Comparison of ENCODE assay signal across 8 cellular contexts in genomic region chr16:2883027-2883846, GRCh38. TPM values are rescaled to one million over a fixed set of nuclear protein-coding genes. Genes with fewer than 3 reads are reported as not detected.
DNase-seq lines count a peak whose midpoint lies in the region; ATAC-seq and TF ChIP-seq lines count a peak whose summit lies in the region.

Gene FLYWCH2 (plus strand): TSS chr16:2883215. CDS start chr16:2896450, 13,235 bp downstream.

- peaks cover 0 to 4% (median 2%) of the 10 kb centered on the region in 4 donors for H3K4me1 ChIP-seq in liver (ENCODE audit: control insufficient read depth in 4 of 4, insufficient read depth in 4 of 4, low read length in 3 of 4)

- no peaks in the 10 kb centered on the region for H3K27me3 ChIP-seq in liver (ENCODE audit: control insufficient read depth in 4 of 4, insufficient read depth in 4 of 4, low read length in 3 of 4)

- peak within 1 kb of the TSS; percentile 83 to 92 for H3K4me3 Mint-ChIP-seq in CD14-positive monocyte

- peak within 1 kb of the TSS; percentile 93 to 98 (median 97) for H3K27ac Mint-ChIP-seq in CD14-positive monocyte

- 2% methylated on average over 82 of the region's 82 CpGs for WGBS in liver

- peaks cover 3 to 17% (median 11%) of the 10 kb centered on the region in 7 donors for H3K9me3 Mint-ChIP-seq in CD14-positive monocyte

- peak in 1 of 2 donors; percentile 8 for TF ChIP-seq RAD21 in liver (IDR thresholded peaks at IDR 0.05)

- peak within 1 kb of the TSS in 1 of 2 donors; percentile 74 for H3K9ac ChIP-seq in liver (ENCODE audit: low read depth in 1 of 2, low read length in 2 of 2)

- intact Hi-C loops in CD14-positive monocyte (cut with micrococcal nuclease) = no loop called here

- H3K36me3 ChIP-seq in liver (ENCODE audit: control insufficient read depth in 4 of 4, insufficient read depth in 3 of 4, low read depth in 1 of 4, low read length in 3 of 4) = no peaks in the 10 kb centered on the region

- TF ChIP-seq CTCF in CD14-positive monocyte (IDR thresholded peaks at IDR 0.05) (no peak), liver (IDR thresholded peaks at IDR 0.05; ENCODE audit: low read depth, low read length, missing input control) (no peak)

- peaks cover 14% of the 10 kb centered on the region for H3K4me1 Mint-ChIP-seq in CD14-positive monocyte

- DNase-seq in CD14-positive monocyte (ENCODE audit: low spot score) (peak; percentile 98), NCI-H82 (lab: John Stamatoyannopoulos, UW) (peak; percentile 97), dermis microvascular lymphatic vessel endothelial cell (ENCODE audit: low read depth in 2 of 2) (peak; percentile 82 to 95)
- peak; percentile 100 for DNase-seq in activated CD4-positive, alpha-beta T cell treated with anti-CD3 and anti-CD28 coated beads, Interleukin-2, amount 50 U/mL, for 48 hours
- peak; percentile 99 for DNase-seq in stimulated activated CD4-positive, alpha-beta T cell treated with anti-CD3 and anti-CD28 coated beads, Interleukin-4, amount 100 ng/mL, for 24 hours

- peak within 1 kb of the TSS; percentile 66 to 72 for H3K27ac ChIP-seq in liver (ENCODE audit: low read depth in 1 of 2, low read length in 2 of 2)

- ATAC-seq in GM19397 (IDR thresholded peaks at IDR 0.05; ENCODE audit: unreplicated experiment) (peak; percentile 69), HG03571 (IDR thresholded peaks at IDR 0.05; ENCODE audit: unreplicated experiment) (peak; percentile 69)

- peaks cover 5 to 11% (median 9%) of the 10 kb centered on the region in 3 donors for H3K27me3 Mint-ChIP-seq in CD14-positive monocyte (ENCODE audit: low read depth in 3 of 3)

- peak within 1 kb of the TSS; percentile 35 to 74 (median 69) for H3K4me3 ChIP-seq in liver (ENCODE audit: low read depth in 1 of 3, low read length in 3 of 3)

- no peaks in the 10 kb centered on the region for H3K36me3 Mint-ChIP-seq in CD14-positive monocyte

- H3K9me3 ChIP-seq in liver (ENCODE audit: control insufficient read depth in 4 of 4, low read length in 3 of 4) = peaks cover 2 to 7% (median 5%) of the 10 kb centered on the region in 4 donors

TF ChIP-seq in liver, 16 proteins besides CTCF, POLR2A, EP300 and RAD21:
- TF ChIP-seq GABPA (IDR thresholded peaks at IDR 0.05 in 1 of 2, conservative IDR thresholded peaks at IDR 0.05 in 1 of 2) (no peak), JUND (IDR thresholded peaks at IDR 0.05) (peak in 1 of 2 donors; percentile 22), SP1 (IDR thresholded peaks at IDR 0.05) (peak; percentile 74), REST (IDR thresholded peaks at IDR 0.05) (no peak), TAF1 (conservative IDR thresholded peaks at IDR 0.05) (no peak), YY1 (IDR thresholded peaks at IDR 0.05) (peak; percentile 43), EGR1 (IDR thresholded peaks at IDR 0.05; ENCODE audit: low read depth in 2 of 2) (no peak), HNF4A (conservative IDR thresholded peaks at IDR 0.05) (peak in 1 of 2 donors; percentile 6), NR2F2 (IDR thresholded peaks at IDR 0.05) (no peak), FOXA1 (IDR thresholded peaks at IDR 0.05) (peak; percentile 27), ZBTB33 (IDR thresholded peaks at IDR 0.05) (no peak), RXRA (IDR thresholded peaks at IDR 0.05) (peak; percentile 62 to 66), FOXA2 (IDR thresholded peaks at IDR 0.05) (no peak), HNF4G (IDR thresholded peaks at IDR 0.05) (no peak), ATF3 (IDR thresholded peaks at IDR 0.05) (no peak), MAX (IDR thresholded peaks at IDR 0.05) (no peak)
TF ChIP-seq in liver: peak in this region for 6.

RNA-seq across cellular contexts. Expression of gene FLYWCH2, which starts in this region (rescaled TPM):
- 10 to 100 TPM; 10.9 to 12.7 TPM for polyA plus RNA-seq in CD14-positive monocyte
- 31.5 and 33.1 TPM in 2 replicates for total RNA-seq in dermis microvascular lymphatic vessel endothelial cell
- 10 to 100 TPM in 1 of 2 donors, 1 to 10 TPM in 1; 7.1 to 21.0 TPM for total RNA-seq in liver
- polyA plus RNA-seq in liver = 10 to 100 TPM in 1 of 2 donors, 1 to 10 TPM in 1; 4.9 to 10.2 TPM

Comparison
In these comparisons a context has a peak if more than half of its experiments do, and no peak if none do; other contexts are left out.
1. Peak in every context shown above with its lines: DNase-seq, ATAC-seq, H3K4me3 ChIP-seq and H3K27ac ChIP-seq.